ENCODE assay signal across 22 cellular contexts in the genomic region with DNA sequence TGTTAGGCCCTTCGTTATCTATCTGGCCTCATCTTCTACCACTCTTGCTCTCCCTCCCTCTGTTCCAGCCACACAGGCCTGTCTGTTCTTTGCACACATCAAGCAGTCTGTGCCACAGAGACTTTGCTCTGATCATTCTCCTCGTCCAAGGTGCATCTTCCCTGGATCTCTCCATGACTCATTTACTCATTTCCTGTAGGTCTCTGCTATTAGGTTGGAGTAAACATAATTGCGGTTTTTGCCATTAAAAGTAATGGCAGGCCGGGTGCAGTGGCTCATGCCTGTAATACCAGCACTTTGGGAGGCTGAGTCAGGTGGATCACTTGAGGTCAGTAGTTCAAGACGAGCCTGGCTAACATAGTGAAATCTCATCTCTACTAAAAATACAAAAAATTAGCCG. TPM values are rescaled to one million over a fixed set of nuclear protein-coding genes. Genes with fewer than 3 reads are reported as not detected.
DNase-seq lines count a peak whose midpoint lies in the region; ATAC-seq and TF ChIP-seq lines count a peak whose summit lies in the region.
"Had no signal": no experiment of that assay in that cellular context is flagged by ENCODE, and none has a peak within 500 bp of the region (broad histone marks: within the 10 kb centered on the region; RNA-seq: fewer than 3 reads in every experiment).

No MANE protein-coding gene starts in this region.

- no peaks in the 10 kb centered on the region for H3K36me3 Mint-ChIP-seq in CD14-positive monocyte
- H3K36me3 Mint-ChIP-seq in HFFc6 (ENCODE audit: low read depth), result no peaks in the 10 kb centered on the region
- no peaks in the 10 kb centered on the region for H3K36me3 Mint-ChIP-seq in naive thymus-derived CD8-positive, alpha-beta T cell

- no peaks in the 10 kb centered on the region for H3K79me2 ChIP-seq in smooth muscle cell (ENCODE audit: low read depth)

- H3K36me3 ChIP-seq in smooth muscle cell (ENCODE audit: low read depth), result no peaks in the 10 kb centered on the region
- H3K36me3 ChIP-seq: ascending aorta, esophagus muscularis mucosa had no signal

- no peak for TF ChIP-seq CTCF in CD14-positive monocyte (IDR thresholded peaks at IDR 0.05)
- TF ChIP-seq CTCF in HFFc6 (IDR thresholded peaks at IDR 0.05), result no peak
- no peak for TF ChIP-seq CTCF in foreskin keratinocyte (conservative IDR thresholded peaks at IDR 0.05)
- no peak for TF ChIP-seq CTCF in smooth muscle cell (IDR thresholded peaks at IDR 0.05; ENCODE audit: borderline replicate concordance, insufficient read depth, poor library complexity, severe bottlenecking)

- no peaks in the 10 kb centered on the region for H3K9me3 Mint-ChIP-seq in CD14-positive monocyte
- no peaks in the 10 kb centered on the region for H3K9me3 Mint-ChIP-seq in HFFc6
- no peaks in the 10 kb centered on the region for H3K9me3 Mint-ChIP-seq in naive thymus-derived CD8-positive, alpha-beta T cell

- no peaks in the 10 kb centered on the region for H3F3A ChIP-seq in smooth muscle cell (ENCODE audit: low read depth)

- H3K27me3 Mint-ChIP-seq in CD14-positive monocyte (ENCODE audit: low read depth in 3 of 3), result peaks cover 0 to 2% (median 0%) of the 10 kb centered on the region in 3 donors
- no peaks in the 10 kb centered on the region for H3K27me3 Mint-ChIP-seq in HFFc6 (ENCODE audit: insufficient read depth)
- H3K27me3 Mint-ChIP-seq in naive thymus-derived CD8-positive, alpha-beta T cell, result no peaks in the 10 kb centered on the region

- intact Hi-C loops in CD14-positive monocyte (cut with micrococcal nuclease), result no loop called here

- H3K4me1 Mint-ChIP-seq in CD14-positive monocyte (peaks cover 25% of the 10 kb centered on the region), HFFc6 (ENCODE audit: low read depth) (peaks cover 27% of the 10 kb centered on the region)
- no peaks in the 10 kb centered on the region for H3K4me1 Mint-ChIP-seq in naive thymus-derived CD8-positive, alpha-beta T cell

- peak overlapping the region in 5 of 7 donors; percentile 3 to 97 (median 51) for H3K27ac Mint-ChIP-seq in CD14-positive monocyte
- peak overlapping the region; percentile 23 for H3K27ac Mint-ChIP-seq in HFFc6
- H3K27ac Mint-ChIP-seq in naive thymus-derived CD8-positive, alpha-beta T cell, result peak overlapping the region in 1 of 10 donors; percentile 49

- 66% methylated on average over 6 of the region's 6 CpGs for WGBS in smooth muscle cell (ENCODE audit: low lambda C conversion rate)

- no peak for DNase-seq in CD14-positive monocyte (ENCODE audit: low spot score)
- peak; percentile 90 for DNase-seq in HFFc6
- peak; percentile 84 for DNase-seq in SW480 (ENCODE audit: low spot score)
- peak; percentile 62 to 86 for DNase-seq in foreskin keratinocyte
- DNase-seq in GM19238 (ENCODE audit: insufficient read length, low spot score), result no peak
- no peak for DNase-seq in naive thymus-derived CD8-positive, alpha-beta T cell
- no peak for DNase-seq in smooth muscle cell (lab: John Stamatoyannopoulos, UW; ENCODE audit: unreplicated experiment)
- DNase-seq: activated CD8-positive, alpha-beta memory T cell treated with anti-CD3 and anti-CD28 coated beads, Interleukin-2, amount 50 U/mL, for 48 hours; activated gamma-delta T cell treated with Interleukin-2 at 50 U/mL for 16 hours; Calu3; cortex of kidney; NCI-H1436; NCI-H345; NK-92 treated with Interleukin-12 subunit alpha and Interleukin-12 subunit beta, amount 100 ng/mL, for 24 hours; SHP77; stimulated activated CD4-positive, alpha-beta T cell treated with anti-CD3 and anti-CD28 coated beads, Interleukin-2, amount 100 ng/mL, for 48 hours had no signal

- H3K9me3 ChIP-seq in smooth muscle cell (replicated peaks; ENCODE audit: low read depth), result no peaks in the 10 kb centered on the region
- H3K9me3 ChIP-seq: ascending aorta, esophagus muscularis mucosa had no signal

- H2AFZ ChIP-seq in smooth muscle cell (ENCODE audit: low read depth), result no peak overlapping the region

- no peak overlapping the region for H3K4me2 ChIP-seq in smooth muscle cell

- no peak overlapping the region for H3K9ac ChIP-seq in smooth muscle cell (ENCODE audit: low read depth)

- H3K27me3 ChIP-seq in foreskin keratinocyte (no peaks in the 10 kb centered on the region), smooth muscle cell (ENCODE audit: low read depth) (no peaks in the 10 kb centered on the region)
- H3K27me3 ChIP-seq: ascending aorta, esophagus muscularis mucosa had no signal

- H3K4me1 ChIP-seq in foreskin keratinocyte (peaks cover 6% of the 10 kb centered on the region), smooth muscle cell (ENCODE audit: low read depth) (no peaks in the 10 kb centered on the region)
- H3K4me1 ChIP-seq: ascending aorta, esophagus muscularis mucosa had no signal

- H3K4me3 ChIP-seq in smooth muscle cell, result no peak overlapping the region
- H3K4me3 ChIP-seq: ascending aorta, esophagus muscularis mucosa had no signal

- POLR2A ChIA-PET in naive thymus-derived CD8-positive, alpha-beta T cell (lab: Charles Lee), result no interaction called here

- ATAC-seq in foreskin keratinocyte, result peak; percentile 94
- ATAC-seq in GM21515 (IDR thresholded peaks at IDR 0.05; ENCODE audit: unreplicated experiment), result no peak
- no peak for ATAC-seq in naive thymus-derived CD8-positive, alpha-beta T cell

- H3K27ac ChIP-seq in foreskin keratinocyte, result no peak overlapping the region
- no peak overlapping the region for H3K27ac ChIP-seq in smooth muscle cell (ENCODE audit: low read depth)
- H3K27ac ChIP-seq: ascending aorta, esophagus muscularis mucosa had no signal

- H4K20me1 ChIP-seq in smooth muscle cell (ENCODE audit: low read depth), result no peaks in the 10 kb centered on the region

- H3K4me3 Mint-ChIP-seq in CD14-positive monocyte, result no peak overlapping the region
- H3K4me3 Mint-ChIP-seq in HFFc6, result no peak overlapping the region
- no peak overlapping the region for H3K4me3 Mint-ChIP-seq in naive thymus-derived CD8-positive, alpha-beta T cell

RNA-seq across cellular contexts. Expression of gene C3orf49, which starts 9.5 kb away (rescaled TPM):
- polyA plus RNA-seq in CD14-positive monocyte, result not detected
- total RNA-seq in HFFc6 (2021; fragmentation: NEBNext Ultra II Directional; extraction: Animal tissue kit (Norgen Biotek cat#: 25700)), result not detected
- not detected in 2 replicates for total RNA-seq in foreskin keratinocyte
- polyA plus RNA-seq in foreskin keratinocyte, result not detected in 2 replicates
- total RNA-seq in naive thymus-derived CD8-positive, alpha-beta T cell, result not detected
- not detected for polyA plus RNA-seq in naive thymus-derived CD8-positive, alpha-beta T cell
- total RNA-seq in smooth muscle cell, result not detected in 2 replicates
- polyA plus RNA-seq in smooth muscle cell, result 0.25 TPM in 1 of 2 replicates, not detected in the other
- total RNA-seq: ascending aorta, Calu3, esophagus muscularis mucosa, mononuclear cell, osteoblast, subcutaneous adipose tissue had no signal

RNA-seq across cellular contexts. Expression of gene THOC7, which starts 54.0 kb away (rescaled TPM):
- polyA plus RNA-seq in CD14-positive monocyte (10 to 100 TPM; 70.1 to 74.8 TPM), foreskin keratinocyte (121 and 140 TPM in 2 replicates), smooth muscle cell (57.5 and 59.9 TPM in 2 replicates)
- 10 to 100 TPM; 68.2 to 82.5 (median 74.3) TPM for total RNA-seq in HFFc6 (2021; fragmentation: NEBNext Ultra II Directional; extraction: Animal tissue kit (Norgen Biotek cat#: 25700))
- total RNA-seq in foreskin keratinocyte (103 and 114 TPM in 2 replicates), smooth muscle cell (41.3 and 57.3 TPM in 2 replicates)
- total RNA-seq in naive thymus-derived CD8-positive, alpha-beta T cell, result 10 to 100 TPM; 52.2 to 52.5 TPM
- polyA plus RNA-seq in naive thymus-derived CD8-positive, alpha-beta T cell, result 100 to 1,000 TPM in 1 of 3 donors, 10 to 100 TPM in 2; 79.9 to 116 (median 100.0) TPM

RNA-seq across cellular contexts. Expression of gene ATXN7, which starts 54.1 kb away (rescaled TPM):
- 1 to 10 TPM; 2.7 to 3.2 TPM for polyA plus RNA-seq in CD14-positive monocyte
- 10 to 100 TPM; 11.5 to 18.4 (median 15.2) TPM for total RNA-seq in HFFc6 (2021; fragmentation: NEBNext Ultra II Directional; extraction: Animal tissue kit (Norgen Biotek cat#: 25700))
- 8.3 and 12.8 TPM in 2 replicates for total RNA-seq in foreskin keratinocyte
- polyA plus RNA-seq in foreskin keratinocyte, result 1.2 and 1.3 TPM in 2 replicates
- total RNA-seq in naive thymus-derived CD8-positive, alpha-beta T cell, result 100 to 1,000 TPM; 161 to 162 TPM
- polyA plus RNA-seq in naive thymus-derived CD8-positive, alpha-beta T cell, result 10 to 100 TPM; 18.0 to 29.8 (median 21.9) TPM
- total RNA-seq in smooth muscle cell, result 14.1 and 16.8 TPM in 2 replicates
- polyA plus RNA-seq in smooth muscle cell, result 3.1 and 3.6 TPM in 2 replicates

Comparison
In these comparisons a context has a peak if more than half of its experiments do, and no peak if none do; other contexts are left out.
1. DNase-seq: peak in HFFc6 (single experiment), SW480 (single experiment) and foreskin keratinocyte (2 of 2); none in CD14-positive monocyte (single experiment), GM19238 (single experiment), naive thymus-derived CD8-positive, alpha-beta T cell (0 of 10) and smooth muscle cell (single experiment).